8 cellular contexts compared by ENCODE assay signal in genomic region chr15:74616020-74616939, GRCh38. TPM values are rescaled to one million over a fixed set of nuclear protein-coding genes. Genes with fewer than 3 reads are reported as not detected.
DNase-seq lines count a peak whose midpoint lies in the region; TF ChIP-seq lines count a peak whose summit lies in the region.

No MANE protein-coding gene starts in this region.

- peaks cover 53% of the 10 kb centered on the region for H3K4me1 Mint-ChIP-seq in activated naive CD4-positive, alpha-beta T cell treated with anti-CD3 and anti-CD28 coated beads, Interleukin-2, amount 10 ng/mL, durations not matched to agents 7 days and 5 days
- H3K4me1 Mint-ChIP-seq in glutamatergic neuron (ENCODE audit: low read depth, unreplicated experiment) = peaks cover 21% of the 10 kb centered on the region

- in situ Hi-C loops in Caki2 (cut with HindIII; ENCODE audit: low pct_unique_long_range_greater_than_20kb, low sequenced_read_pairs) = no loop called here

- intact Hi-C loops in ovary (cut with DNase I) = loop anchor here in 3 of 4 donors (2.0 to 5.0 kb wide), 3 partner anchors 74 to 159 kb away; partner anchors contain the start of gene ARID3B (in 3 of the 3)

- peak; percentile 49 for DNase-seq in Caki2 (ENCODE audit: low read depth)
- DNase-seq in HEK293T (ENCODE audit: extremely low spot score) = peak; percentile 37
- peak; percentile 67 for DNase-seq in RKO (ENCODE audit: low spot score)
- DNase-seq in activated naive CD4-positive, alpha-beta T cell treated with anti-CD3 and anti-CD28 coated beads, Interleukin-2, amount 10 ng/mL, durations not matched to agents 7 days and 5 days = peak; percentile 76
- peak; percentile 47 for DNase-seq in glutamatergic neuron
- DNase-seq in ovary = peak; percentile 75 to 88 (median 83)
- DNase-seq in tibial nerve (ENCODE audit: low spot score in 2 of 2) = peak; percentile 57 to 65
- DNase-seq in NCI-H187 treated with DMSO at 0.1 percent for 48 hours (lab: John Stamatoyannopoulos, UW) = no peak

- no peak for TF ChIP-seq CTCF in glutamatergic neuron (IDR thresholded peaks at IDR 0.05; ENCODE audit: partially characterized antibody, unreplicated experiment)
- no peak for TF ChIP-seq CTCF in ovary (IDR thresholded peaks at IDR 0.05)
- TF ChIP-seq CTCF in tibial nerve (IDR thresholded peaks at IDR 0.05) = no peak

- no peaks in the 10 kb centered on the region for H3K27me3 ChIP-seq in ovary
- no peaks in the 10 kb centered on the region for H3K27me3 ChIP-seq in tibial nerve

- peaks cover 33% of the 10 kb centered on the region for H3K36me3 Mint-ChIP-seq in activated naive CD4-positive, alpha-beta T cell treated with anti-CD3 and anti-CD28 coated beads, Interleukin-2, amount 10 ng/mL, durations not matched to agents 7 days and 5 days
- no peaks in the 10 kb centered on the region for H3K36me3 Mint-ChIP-seq in glutamatergic neuron (ENCODE audit: unreplicated experiment)

- H3K9me3 Mint-ChIP-seq in activated naive CD4-positive, alpha-beta T cell treated with anti-CD3 and anti-CD28 coated beads, Interleukin-2, amount 10 ng/mL, durations not matched to agents 7 days and 5 days = no peaks in the 10 kb centered on the region
- peaks cover 11% of the 10 kb centered on the region for H3K9me3 Mint-ChIP-seq in glutamatergic neuron (ENCODE audit: unreplicated experiment)

- H3K4me3 ChIP-seq in ovary (peak overlapping the region; percentile 91), tibial nerve (peak overlapping the region; percentile 74 to 100 (median 89))

- H3K4me1 ChIP-seq in ovary (ENCODE audit: insufficient read depth) (peaks cover 3% of the 10 kb centered on the region), tibial nerve (peaks cover 0 to 55% (median 33%) of the 10 kb centered on the region in 4 donors)

- H3K4me3 Mint-ChIP-seq in activated naive CD4-positive, alpha-beta T cell treated with anti-CD3 and anti-CD28 coated beads, Interleukin-2, amount 10 ng/mL, durations not matched to agents 7 days and 5 days = peak overlapping the region; percentile 93
- H3K4me3 Mint-ChIP-seq in glutamatergic neuron (ENCODE audit: unreplicated experiment) = peak overlapping the region; percentile 89

- H3K27me3 Mint-ChIP-seq in activated naive CD4-positive, alpha-beta T cell treated with anti-CD3 and anti-CD28 coated beads, Interleukin-2, amount 10 ng/mL, durations not matched to agents 7 days and 5 days = peaks cover 20% of the 10 kb centered on the region
- H3K27me3 Mint-ChIP-seq in glutamatergic neuron (ENCODE audit: unreplicated experiment) = peaks cover 14% of the 10 kb centered on the region

- CTCF ChIA-PET in HEK293T (lab: Yijun Ruan, JAX) = interaction anchor here (2.3 to 4.8 kb wide), 2 partner anchors 15 to 242 kb away, joined by 6 to 26 read pairs; no protein-coding TSS in a partner anchor
- CTCF ChIA-PET in activated naive CD4-positive, alpha-beta T cell treated with anti-CD3 and anti-CD28 coated beads, Interleukin-2, amount 10 ng/mL, durations not matched to agents 7 days and 5 days (lab: Charles Lee) = interaction anchor here (0.6 to 15.6 kb wide), 13 partner anchors 9 to 413 kb away, joined by 3 to 197 read pairs (median 4); partner anchors contain the start of gene ARID3B

- peak overlapping the region; percentile 99 for H3K27ac Mint-ChIP-seq in activated naive CD4-positive, alpha-beta T cell treated with anti-CD3 and anti-CD28 coated beads, Interleukin-2, amount 10 ng/mL, durations not matched to agents 7 days and 5 days
- peak overlapping the region; percentile 80 for H3K27ac Mint-ChIP-seq in glutamatergic neuron (ENCODE audit: unreplicated experiment)

- no peaks in the 10 kb centered on the region for H3K36me3 ChIP-seq in ovary
- H3K36me3 ChIP-seq in tibial nerve = peaks cover 0 to 26% (median 19%) of the 10 kb centered on the region in 3 donors

- TF ChIP-seq EP300 in ovary (IDR thresholded peaks at IDR 0.05) = no peak
- TF ChIP-seq EP300 in tibial nerve (IDR thresholded peaks at IDR 0.05) = no peak

- 0 to 1% (median 0%) methylated on average over 35 to 41 of the region's 41 CpGs for WGBS in ovary, 3 donors
- 1 to 2% methylated on average over 29 to 32 of the region's 41 CpGs for WGBS in tibial nerve, 2 donors

- POLR2A ChIA-PET in HEK293T (lab: Yijun Ruan, JAX) = interaction anchor here (0.9 to 7.6 kb wide), 9 partner anchors 10 to 155 kb away, joined by 3 to 70 read pairs (median 6); partner anchors contain the start of genes ARID3B and UBL7

- H3K27ac ChIP-seq in ovary (peak overlapping the region; percentile 90 to 91), tibial nerve (peak overlapping the region; percentile 93 to 99 (median 96))

- TF ChIP-seq POLR2A in ovary (IDR thresholded peaks at IDR 0.05) (no peak), tibial nerve (IDR thresholded peaks at IDR 0.05) (no peak)

- H3K9me3 ChIP-seq in ovary (no peaks in the 10 kb centered on the region), tibial nerve (no peaks in the 10 kb centered on the region)

TF ChIP-seq in HEK293T, 16 proteins besides CTCF, POLR2A, EP300 and RAD21:
- no peak for TF ChIP-seq PKNOX1 (IDR thresholded peaks at IDR 0.05)
- TF ChIP-seq FOXA1 (IDR thresholded peaks at IDR 0.05) = no peak
- TF ChIP-seq ARNT (IDR thresholded peaks at IDR 0.05) = no peak
- no peak for TF ChIP-seq TARDBP (IDR thresholded peaks at IDR 0.05)
- no peak for TF ChIP-seq SUZ12 (IDR thresholded peaks at IDR 0.05)
- no peak for TF ChIP-seq CTBP1 (IDR thresholded peaks at IDR 0.05; ENCODE audit: borderline replicate concordance)
- no peak for TF ChIP-seq HDGF (IDR thresholded peaks at IDR 0.05; ENCODE audit: borderline replicate concordance)
- TF ChIP-seq ZNF384 (IDR thresholded peaks at IDR 0.05) = no peak
- TF ChIP-seq LEF1 (IDR thresholded peaks at IDR 0.05; ENCODE audit: borderline replicate concordance) = no peak
- no peak for TF ChIP-seq BHLHE40 (IDR thresholded peaks at IDR 0.05; ENCODE audit: borderline replicate concordance)
- TF ChIP-seq ELF4 (IDR thresholded peaks at IDR 0.05) = no peak
- no peak for TF ChIP-seq L3MBTL2 (conservative IDR thresholded peaks at IDR 0.05)
- TF ChIP-seq FOXK2 (IDR thresholded peaks at IDR 0.05) = no peak
- TF ChIP-seq NFRKB (IDR thresholded peaks at IDR 0.05) = no peak
- TF ChIP-seq SP1 (IDR thresholded peaks at IDR 0.05) = no peak
- no peak for TF ChIP-seq FOXM1 (IDR thresholded peaks at IDR 0.05; ENCODE audit: borderline replicate concordance)

RNA-seq across cellular contexts. Expression of gene CLK3, which starts 0.6 kb away (rescaled TPM):
- 40.5 and 45.1 TPM in 2 replicates for total RNA-seq in Caki2 (2014; rRNA removed; shearing (Covaris generic); ENCODE audit: low replicate concordance)
- total RNA-seq in glutamatergic neuron (ENCODE audit: unreplicated experiment) = 99.7 TPM
- total RNA-seq in ovary = 100 to 1,000 TPM in 1 of 7 donors, 10 to 100 TPM in 6; 56.8 to 110 (median 67.2) TPM
- polyA plus RNA-seq in ovary = 10 to 100 TPM; 53.2 to 73.4 TPM
- total RNA-seq in tibial nerve = 100 to 1,000 TPM; 130 to 181 (median 138) TPM
